10 cellular contexts compared by ENCODE assay signal in the genomic region with DNA sequence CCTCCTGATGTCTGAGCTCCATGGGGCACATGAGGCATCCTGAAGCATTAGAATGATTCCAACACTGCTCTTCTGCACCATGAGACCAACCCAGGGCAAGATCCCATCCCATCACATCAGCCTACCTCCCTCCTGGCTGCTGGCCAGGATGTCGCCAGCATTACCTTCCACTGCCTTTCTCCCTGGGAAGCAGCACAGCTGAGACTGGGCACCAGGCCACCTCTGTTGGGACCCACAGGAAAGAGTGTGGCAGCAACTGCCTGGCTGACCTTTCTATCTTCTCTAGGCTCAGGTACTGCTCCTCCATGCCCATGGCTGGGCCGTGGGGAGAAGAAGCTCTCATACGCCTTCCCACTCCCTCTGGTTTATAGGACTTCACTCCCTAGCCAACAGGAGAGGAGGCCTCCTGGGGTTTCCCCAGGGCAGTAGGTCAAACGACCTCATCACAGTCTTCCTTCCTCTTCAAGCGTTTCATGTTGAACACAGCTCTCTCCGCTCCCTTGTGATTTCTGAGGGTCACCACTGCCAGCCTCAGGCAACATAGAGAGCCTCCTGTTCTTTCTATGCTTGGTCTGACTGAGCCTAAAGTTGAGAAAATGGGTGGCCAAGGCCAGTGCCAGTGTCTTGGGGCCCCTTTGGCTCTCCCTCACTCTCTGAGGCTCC. TPM values are rescaled to one million over a fixed set of nuclear protein-coding genes. Genes with fewer than 3 reads are reported as not detected.
DNase-seq lines count a peak whose midpoint lies in the region; ATAC-seq and TF ChIP-seq lines count a peak whose summit lies in the region.
"Had no signal": no experiment of that assay in that cellular context is flagged by ENCODE, and none has a peak within 500 bp of the region (broad histone marks: within the 10 kb centered on the region; RNA-seq: fewer than 3 reads in every experiment).

No MANE protein-coding gene starts in this region.

- H3K9me3 ChIP-seq in CD8-positive, alpha-beta memory T cell (ENCODE audit: low read length), result no peaks in the 10 kb centered on the region
- no peaks in the 10 kb centered on the region for H3K9me3 ChIP-seq in suprapubic skin

- POLR2A ChIA-PET in CD8-positive, alpha-beta memory T cell (lab: Charles Lee), result interaction anchor here (0.5 kb wide), 1 partner anchor 49 kb away, joined by 4 read pairs; no protein-coding TSS in a partner anchor

- no peak overlapping the region for H3K27ac ChIP-seq in CD8-positive, alpha-beta memory T cell (ENCODE audit: low read depth, low read length)
- peak overlapping the region; percentile 64 to 83 for H3K27ac ChIP-seq in coronary artery
- H3K27ac ChIP-seq in suprapubic skin, result no peak overlapping the region
- H3K27ac ChIP-seq: VCaP had no signal

- H3K9me3 Mint-ChIP-seq in CD8-positive, alpha-beta memory T cell, result no peaks in the 10 kb centered on the region

- ATAC-seq in GM18867 (IDR thresholded peaks at IDR 0.05; ENCODE audit: unreplicated experiment) (peak; percentile 60), HG03196 (IDR thresholded peaks at IDR 0.05; ENCODE audit: unreplicated experiment) (peak; percentile 52)

- H3K4me3 ChIP-seq in CD8-positive, alpha-beta memory T cell (ENCODE audit: low read length), result no peak overlapping the region
- H3K4me3 ChIP-seq in coronary artery (no peak overlapping the region), suprapubic skin (no peak overlapping the region)

- TF ChIP-seq EP300 in suprapubic skin (IDR thresholded peaks at IDR 0.05), result no peak

- peaks cover 43% of the 10 kb centered on the region for H3K36me3 ChIP-seq in CD8-positive, alpha-beta memory T cell (ENCODE audit: insufficient read depth, low read length)
- peaks cover 29% of the 10 kb centered on the region for H3K36me3 ChIP-seq in suprapubic skin

- no peaks in the 10 kb centered on the region for H3K4me1 ChIP-seq in CD8-positive, alpha-beta memory T cell (ENCODE audit: insufficient read depth, low read length)
- peaks cover 33% of the 10 kb centered on the region for H3K4me1 ChIP-seq in suprapubic skin

- TF ChIP-seq CTCF in coronary artery (IDR thresholded peaks at IDR 0.05) (no peak), suprapubic skin (IDR thresholded peaks at IDR 0.05) (no peak)

- WGBS in suprapubic skin, result 44% methylated on average over 6 of the region's 6 CpGs

- peaks cover 0 to 80% (median 11%) of the 10 kb centered on the region in 3 donors for H3K36me3 Mint-ChIP-seq in CD8-positive, alpha-beta memory T cell

- H3K4me1 Mint-ChIP-seq in CD8-positive, alpha-beta memory T cell, result peaks cover 0 to 3% (median 0%) of the 10 kb centered on the region in 3 donors

- H3K27ac Mint-ChIP-seq in CD8-positive, alpha-beta memory T cell, result peak overlapping the region in 7 of 8 donors; percentile 33 to 82 (median 51)
- H3K27ac Mint-ChIP-seq: progenitor cell of endocrine pancreas had no signal

- H3K4me3 Mint-ChIP-seq in CD8-positive, alpha-beta memory T cell, result no peak overlapping the region

- TF ChIP-seq POLR2A in suprapubic skin (IDR thresholded peaks at IDR 0.05), result no peak

- DNase-seq in CD8-positive, alpha-beta memory T cell, result no peak
- DNase-seq in coronary artery (ENCODE audit: low spot score), result no peak
- DNase-seq in suprapubic skin (ENCODE audit: low spot score in 2 of 2), result no peak
- DNase-seq in NCI-H2227 treated with DMSO at 0.1 percent for 48 hours (lab: John Stamatoyannopoulos, UW), result no peak
- DNase-seq in NCI-H82 (lab: John Stamatoyannopoulos, UW), result no peak
- DNase-seq in islet precursor cell, result no peak

- CTCF ChIA-PET in CD8-positive, alpha-beta memory T cell (lab: Charles Lee), result interaction anchor here (0.8 to 2.5 kb wide), 5 partner anchors 17 to 171 kb away, joined by 3 to 10 read pairs (median 3); no protein-coding TSS in a partner anchor

- no peaks in the 10 kb centered on the region for H3K27me3 Mint-ChIP-seq in CD8-positive, alpha-beta memory T cell

- no peaks in the 10 kb centered on the region for H3K27me3 ChIP-seq in CD8-positive, alpha-beta memory T cell (ENCODE audit: insufficient read depth, low read length, poor library complexity, severe bottlenecking)
- no peaks in the 10 kb centered on the region for H3K27me3 ChIP-seq in suprapubic skin

RNA-seq across cellular contexts. Expression of a gene that starts 11.1 kb away (rescaled TPM):
- 100 to 1,000 TPM; 163 to 165 TPM for total RNA-seq in CD8-positive, alpha-beta memory T cell
- 329 TPM for polyA plus RNA-seq in CD8-positive, alpha-beta memory T cell
- 10 to 100 TPM; 34.8 to 74.5 (median 64.9) TPM for total RNA-seq in suprapubic skin

RNA-seq across cellular contexts. Expression of a gene that starts 26.0 kb away (rescaled TPM):
- total RNA-seq in CD8-positive, alpha-beta memory T cell, result 10 to 100 TPM; 17.1 to 18.4 TPM
- 46.6 TPM for polyA plus RNA-seq in CD8-positive, alpha-beta memory T cell
- 10 to 100 TPM in 3 of 4 donors, 1 to 10 TPM in 1; 5.7 to 27.0 (median 17.4) TPM for total RNA-seq in suprapubic skin

Comparison
In these comparisons a context has a peak if more than half of its experiments do, and no peak if none do; other contexts are left out.
1. H3K27ac ChIP-seq: peak in coronary artery (2 of 2); none in CD8-positive, alpha-beta memory T cell (single experiment) and suprapubic skin (single experiment).